ENCODE assay signal across 30 cellular contexts in genomic region chr6:11480541-11480940, GRCh38.
"Had no signal": no experiment of that assay in that cellular context is flagged by ENCODE, and none has a peak within 500 bp of the region (broad histone marks: within the 10 kb centered on the region; RNA-seq: fewer than 3 reads in every experiment).

No MANE protein-coding gene starts in this region.

- H3K36me3 ChIP-seq: esophagus muscularis mucosa, gastroesophageal sphincter, heart right ventricle had no signal

- ATAC-seq: activated CD4-positive, alpha-beta T cell treated with anti-CD3 and anti-CD28 coated beads for 36 hours; activated CD8-positive, alpha-beta memory T cell treated with anti-CD3 and anti-CD28 coated beads, Interleukin-2, amount 10 ng/mL, durations not matched to agents 7 days and 5 days; activated CD8-positive, alpha-beta T cell treated with anti-CD3 and anti-CD28 coated beads, Interleukin-2, amount 10 ng/mL, durations not matched to agents 7 days and 5 days; activated naive CD4-positive, alpha-beta T cell treated with anti-CD3 and anti-CD28 coated beads, Interleukin-2, amount 50 U/mL, for 72 hours; body of pancreas; effector memory CD8-positive, alpha-beta T cell; gastroesophageal sphincter; heart right ventricle had no signal

- H3K4me1 Mint-ChIP-seq: activated CD4-positive, alpha-beta T cell treated with anti-CD3 and anti-CD28 coated beads for 36 hours; activated CD4-positive, alpha-beta T cell treated with anti-CD3 and anti-CD28 coated beads, Interleukin-2, amount 10 ng/mL, durations not matched to agents 24 days and 14 days; activated CD8-positive, alpha-beta memory T cell treated with anti-CD3 and anti-CD28 coated beads, Interleukin-2, amount 10 ng/mL, durations not matched to agents 7 days and 5 days; activated naive CD4-positive, alpha-beta T cell treated with anti-CD3 and anti-CD28 coated beads, Interleukin-2, amount 10 ng/mL, durations not matched to agents 7 days and 5 days; activated naive CD8-positive, alpha-beta T cell treated with anti-CD3 and anti-CD28 coated beads, Interleukin-2, amount 10 ng/mL, durations not matched to agents 7 days and 5 days had no signal

- H3K4me1 ChIP-seq: body of pancreas had no signal

- H3K27me3 Mint-ChIP-seq: activated CD4-positive, alpha-beta memory T cell treated with anti-CD3 and anti-CD28 coated beads for 36 hours had no signal

- H3K27ac ChIP-seq: body of pancreas, esophagus muscularis mucosa, gastroesophageal sphincter, heart right ventricle had no signal

- DNase-seq: activated CD4-positive, alpha-beta memory T cell treated with anti-CD3 and anti-CD28 coated beads for 36 hours; activated CD4-positive, alpha-beta T cell treated with anti-CD3 and anti-CD28 coated beads for 36 hours; activated CD4-positive, alpha-beta T cell treated with anti-CD3 and anti-CD28 coated beads, Interleukin-2, amount 10 ng/mL, durations not matched to agents 24 days and 14 days; activated CD4-positive, CD25-positive, alpha-beta regulatory T cell; activated CD4-positive, CD25-positive, alpha-beta regulatory T cell treated with anti-CD3 and anti-CD28 coated beads, Interleukin-2, amount 50 U/mL, for 72 hours; activated CD8-positive, alpha-beta memory T cell treated with anti-CD3 and anti-CD28 coated beads, Interleukin-2, amount 10 ng/mL, durations not matched to agents 7 days and 5 days; activated CD8-positive, alpha-beta memory T cell treated with anti-CD3 and anti-CD28 coated beads, Interleukin-2, amount 50 U/mL, for 4 hours; activated CD8-positive, alpha-beta T cell treated with anti-CD3 and anti-CD28 coated beads, Interleukin-2, amount 10 ng/mL, durations not matched to agents 7 days and 5 days; activated gamma-delta T cell; activated naive CD4-positive, alpha-beta T cell; activated naive CD4-positive, alpha-beta T cell treated with anti-CD3 and anti-CD28 coated beads, Interleukin-2, amount 10 ng/mL, durations not matched to agents 7 days and 5 days; activated naive CD8-positive, alpha-beta T cell treated with anti-CD3 and anti-CD28 coated beads, Interleukin-2, amount 10 ng/mL, durations not matched to agents 7 days and 5 days; activated T-cell treated with anti-CD3 and anti-CD28 coated beads, Interleukin-2, amount 50 U/mL, for 1 hour; activated T-cell treated with anti-CD3 and anti-CD28 coated beads, Interleukin-2, amount 50 U/mL, for 48 hours; amygdala; aorta; body of pancreas; caudate nucleus; cortex of kidney; dermis blood vessel endothelial cell; effector CD4-positive, alpha-beta T cell; effector memory CD8-positive, alpha-beta T cell; erythroblast; foreskin melanocyte; heart right ventricle; T-helper 2 cell had no signal

- H3K27ac Mint-ChIP-seq: activated CD4-positive, alpha-beta memory T cell treated with anti-CD3 and anti-CD28 coated beads for 36 hours; activated CD4-positive, alpha-beta T cell treated with anti-CD3 and anti-CD28 coated beads for 36 hours; activated CD4-positive, alpha-beta T cell treated with anti-CD3 and anti-CD28 coated beads, Interleukin-2, amount 10 ng/mL, durations not matched to agents 24 days and 14 days; activated CD8-positive, alpha-beta memory T cell treated with anti-CD3 and anti-CD28 coated beads, Interleukin-2, amount 10 ng/mL, durations not matched to agents 7 days and 5 days; activated CD8-positive, alpha-beta T cell treated with anti-CD3 and anti-CD28 coated beads, Interleukin-2, amount 10 ng/mL, durations not matched to agents 7 days and 5 days; activated naive CD4-positive, alpha-beta T cell treated with anti-CD3 and anti-CD28 coated beads, Interleukin-2, amount 10 ng/mL, durations not matched to agents 7 days and 5 days; activated naive CD4-positive, alpha-beta T cell treated with anti-CD3 and anti-CD28 coated beads, Interleukin-2, amount 50 U/mL, for 72 hours; activated naive CD8-positive, alpha-beta T cell treated with anti-CD3 and anti-CD28 coated beads, Interleukin-2, amount 10 ng/mL, durations not matched to agents 7 days and 5 days; activated T-helper 1 cell treated with anti-CD3 and anti-CD28 coated beads, Interleukin-12 subunit alpha, Interleukin-12 subunit beta, Interleukin-2, Interleukin-4 antibody, amounts not matched to agents 30 ng/mL and 10 ng/mL and 1 ng/mL, durations not matched to agents 14 hours and 24 hours and 36 hours; effector memory CD8-positive, alpha-beta T cell had no signal

- H3K9me3 ChIP-seq: body of pancreas, esophagus muscularis mucosa, gastroesophageal sphincter, heart right ventricle had no signal

- H3K4me3 Mint-ChIP-seq: activated CD4-positive, alpha-beta memory T cell treated with anti-CD3 and anti-CD28 coated beads for 36 hours; activated CD4-positive, alpha-beta T cell treated with anti-CD3 and anti-CD28 coated beads for 36 hours; activated CD4-positive, alpha-beta T cell treated with anti-CD3 and anti-CD28 coated beads, Interleukin-2, amount 10 ng/mL, durations not matched to agents 24 days and 14 days; activated CD8-positive, alpha-beta memory T cell treated with anti-CD3 and anti-CD28 coated beads, Interleukin-2, amount 10 ng/mL, durations not matched to agents 7 days and 5 days; activated CD8-positive, alpha-beta T cell treated with anti-CD3 and anti-CD28 coated beads, Interleukin-2, amount 10 ng/mL, durations not matched to agents 7 days and 5 days; activated naive CD4-positive, alpha-beta T cell treated with anti-CD3 and anti-CD28 coated beads, Interleukin-2, amount 10 ng/mL, durations not matched to agents 7 days and 5 days; activated naive CD8-positive, alpha-beta T cell treated with anti-CD3 and anti-CD28 coated beads, Interleukin-2, amount 10 ng/mL, durations not matched to agents 7 days and 5 days; activated T-helper 1 cell treated with anti-CD3 and anti-CD28 coated beads, Interleukin-12 subunit alpha, Interleukin-12 subunit beta, Interleukin-2, Interleukin-4 antibody, amounts not matched to agents 30 ng/mL and 10 ng/mL and 1 ng/mL, durations not matched to agents 14 hours and 24 hours and 36 hours; effector memory CD8-positive, alpha-beta T cell had no signal

- H3K9me3 Mint-ChIP-seq: activated CD4-positive, alpha-beta memory T cell treated with anti-CD3 and anti-CD28 coated beads for 36 hours; activated naive CD4-positive, alpha-beta T cell treated with anti-CD3 and anti-CD28 coated beads, Interleukin-2, amount 10 ng/mL, durations not matched to agents 7 days and 5 days; activated naive CD4-positive, alpha-beta T cell treated with anti-CD3 and anti-CD28 coated beads, Interleukin-2, amount 50 U/mL, for 72 hours; activated naive CD8-positive, alpha-beta T cell treated with anti-CD3 and anti-CD28 coated beads, Interleukin-2, amount 10 ng/mL, durations not matched to agents 7 days and 5 days; activated T-helper 1 cell treated with anti-CD3 and anti-CD28 coated beads, Interleukin-12 subunit alpha, Interleukin-12 subunit beta, Interleukin-2, Interleukin-4 antibody, amounts not matched to agents 30 ng/mL and 10 ng/mL and 1 ng/mL, durations not matched to agents 14 hours and 24 hours and 36 hours; effector memory CD8-positive, alpha-beta T cell had no signal

- H3K4me3 ChIP-seq: body of pancreas, esophagus muscularis mucosa, gastroesophageal sphincter, heart right ventricle had no signal

- H3K36me3 Mint-ChIP-seq: activated CD4-positive, alpha-beta memory T cell treated with anti-CD3 and anti-CD28 coated beads for 36 hours; activated CD8-positive, alpha-beta memory T cell treated with anti-CD3 and anti-CD28 coated beads, Interleukin-2, amount 10 ng/mL, durations not matched to agents 7 days and 5 days; activated naive CD4-positive, alpha-beta T cell treated with anti-CD3 and anti-CD28 coated beads, Interleukin-2, amount 10 ng/mL, durations not matched to agents 7 days and 5 days; activated naive CD4-positive, alpha-beta T cell treated with anti-CD3 and anti-CD28 coated beads, Interleukin-2, amount 50 U/mL, for 72 hours had no signal

- H3K27me3 ChIP-seq: body of pancreas, esophagus muscularis mucosa, gastroesophageal sphincter, heart right ventricle had no signal
